ENCODE assay signal across 18 cellular contexts in genomic region chr11:99117603-99118002, GRCh38.
DNase-seq lines count a peak whose midpoint lies in the region; ATAC-seq and TF ChIP-seq lines count a peak whose summit lies in the region.
"Had no signal": no experiment of that assay in that cellular context is flagged by ENCODE, and none has a peak within 500 bp of the region (broad histone marks: within the 10 kb centered on the region; RNA-seq: fewer than 3 reads in every experiment).

No MANE protein-coding gene starts in this region.

- DNase-seq in NCI-H82 (lab: John Stamatoyannopoulos, UW) = peak; percentile 5
- DNase-seq in NCI-H82 treated with DMSO at 0.1 percent for 48 hours (lab: John Stamatoyannopoulos, UW; ENCODE audit: unreplicated experiment) = no peak
- peak; percentile 5 for DNase-seq in LHCN-M2 (ENCODE audit: low read depth)
- DNase-seq in WTC11 (ENCODE audit: low spot score) = no peak
- DNase-seq in stimulated activated CD4-positive, alpha-beta T cell treated with anti-CD3 and anti-CD28 coated beads, Interleukin-1b, Interleukin-23, amount 100 ng/mL, for 48 hours = no peak
- no peak for DNase-seq in NCI-H1105 treated with DMSO at 0.1 percent for 48 hours (lab: John Stamatoyannopoulos, UW)
- DNase-seq: ACHN; Calu3; CD4-positive, CD25-positive, alpha-beta regulatory T cell; HCEC 1CT; Karpas-422; MV-4-11; NCI-H1436 treated with DMSO at 0.1 percent for 48 hours; NCI-H2081; NCI-H2227 treated with DMSO at 0.1 percent for 48 hours; NCI-H524 treated with DMSO at 0.1 percent for 48 hours; SIG-M5 had no signal

- H3K27ac Mint-ChIP-seq in WTC11 = no peak overlapping the region
- H3K27ac Mint-ChIP-seq: CD4-positive, CD25-positive, alpha-beta regulatory T cell had no signal

- no peaks in the 10 kb centered on the region for H3K4me1 Mint-ChIP-seq in WTC11
- H3K4me1 Mint-ChIP-seq: CD4-positive, CD25-positive, alpha-beta regulatory T cell had no signal

- POLR2A ChIA-PET in WTC11 (lab: Charles Lee) = no interaction called here

- peaks cover 3% of the 10 kb centered on the region; the same call in 1 of the 2 replicates for H3K36me3 Mint-ChIP-seq in WTC11
- H3K36me3 Mint-ChIP-seq: CD4-positive, CD25-positive, alpha-beta regulatory T cell had no signal

- H3K9me3 Mint-ChIP-seq in WTC11 = peaks cover 17% of the 10 kb centered on the region

- ATAC-seq in WTC11 (peak; percentile 78), GM18511 (IDR thresholded peaks at IDR 0.05; ENCODE audit: unreplicated experiment) (no peak)

- no peak overlapping the region for H3K4me3 Mint-ChIP-seq in WTC11
- H3K4me3 Mint-ChIP-seq: CD4-positive, CD25-positive, alpha-beta regulatory T cell had no signal

- no peaks in the 10 kb centered on the region for H3K27me3 Mint-ChIP-seq in WTC11 (ENCODE audit: low read depth)
- H3K27me3 Mint-ChIP-seq: CD4-positive, CD25-positive, alpha-beta regulatory T cell had no signal

- no peak for TF ChIP-seq CTCF in WTC11 (IDR thresholded peaks at IDR 0.05)

- CTCF ChIA-PET in WTC11 (lab: Charles Lee) = no interaction called here

TF ChIP-seq in WTC11, 78 proteins besides CTCF, POLR2A, EP300 and RAD21:
- TF ChIP-seq FOXP1 (CRISPR knock-in tag; IDR thresholded peaks at IDR 0.05; ENCODE audit: borderline replicate concordance) (no peak), AFF4 (CRISPR knock-in tag; IDR thresholded peaks at IDR 0.05; ENCODE audit: borderline replicate concordance) (no peak), ZSCAN18 (CRISPR knock-in tag; IDR thresholded peaks at IDR 0.05) (0 out of 2 replicates have a peak, but pooled peaks have one; percentile 72)

Comparison
In these comparisons a context has a peak if more than half of its experiments do, and no peak if none do; other contexts are left out.
1. DNase-seq: peak in NCI-H82 (single experiment) and LHCN-M2 (single experiment); none in NCI-H82 treated with DMSO at 0.1 percent for 48 hours (single experiment), WTC11 (single experiment), stimulated activated CD4-positive, alpha-beta T cell treated with anti-CD3 and anti-CD28 coated beads, Interleukin-1b, Interleukin-23, amount 100 ng/mL, for 48 hours (single experiment) and NCI-H1105 treated with DMSO at 0.1 percent for 48 hours (single experiment).